ENCODE assay signal across 1 cellular context in genomic region chr7:127838816-127839415, GRCh38.
TF ChIP-seq lines count a peak whose summit lies in the region.

No MANE protein-coding gene starts in this region.

TF ChIP-seq in K562, 482 proteins besides CTCF, POLR2A, EP300 and RAD21 (continued from another document and continues in another):
- TF ChIP-seq COPS2 (conservative IDR thresholded peaks at IDR 0.05) = no peak
- TF ChIP-seq ZNF764 (CRISPR knock-in tag; IDR thresholded peaks at IDR 0.05; ENCODE audit: low read depth) = no peak
- TF ChIP-seq SAFB2 (IDR thresholded peaks at IDR 0.05; ENCODE audit: borderline replicate concordance, low read depth, low read length, severe bottlenecking) = no peak
- peak; percentile 78; the same call in 1 of the 2 replicates for TF ChIP-seq MEF2A (IDR thresholded peaks at IDR 0.05; ENCODE audit: control insufficient read depth, low read depth, low read length)
- peak in 1 of 2 experiments; percentile 91; a peak in 2 of 3 replicates for TF ChIP-seq CBX3 (IDR thresholded peaks at IDR 0.05; ENCODE audit: borderline replicate concordance in 1 of 2, low read length in 2 of 2)
- TF ChIP-seq ZNF507 (tag; conservative IDR thresholded peaks at IDR 0.05) = no peak
- peak; percentile 90 for TF ChIP-seq KLF16 (IDR thresholded peaks at IDR 0.05)
- no peak for TF ChIP-seq ZBTB49 (CRISPR knock-in tag; IDR thresholded peaks at IDR 0.05; ENCODE audit: borderline replicate concordance)
- no peak; the same call in 1 of the 2 replicates for TF ChIP-seq FOXP4 (CRISPR knock-in tag; IDR thresholded peaks at IDR 0.05; ENCODE audit: borderline replicate concordance)
- no peak for TF ChIP-seq ZNF143 (CRISPR knock-in tag; IDR thresholded peaks at IDR 0.05)
- TF ChIP-seq DEAF1 (CRISPR knock-in tag; IDR thresholded peaks at IDR 0.05) = 0 out of 2 replicates have a peak, but pooled peaks have one; percentile 9
- TF ChIP-seq ZNF384 (IDR thresholded peaks at IDR 0.05; ENCODE audit: low read depth, low read length) = no peak
- TF ChIP-seq ATF1 (CRISPR knock-in tag; IDR thresholded peaks at IDR 0.05) = no peak
- TF ChIP-seq ATF1 (tag; IDR thresholded peaks at IDR 0.05) = peak; percentile 56
- TF ChIP-seq ZNF318 (IDR thresholded peaks at IDR 0.05; ENCODE audit: borderline replicate concordance in 1 of 2, low read depth in 1 of 2) = no peak
- no peak for TF ChIP-seq ZNF77 (CRISPR knock-in tag; IDR thresholded peaks at IDR 0.05)
- TF ChIP-seq MTF1 (CRISPR knock-in tag; IDR thresholded peaks at IDR 0.05; ENCODE audit: borderline replicate concordance) = no peak
- no peak for TF ChIP-seq EZH2 (IDR thresholded peaks at IDR 0.05; ENCODE audit: borderline replicate concordance, low read depth, low read length)
- TF ChIP-seq SNRNP70 (optimal IDR thresholded peaks at IDR 0.05; ENCODE audit: low read depth, low read length) = no peak
- no peak for TF ChIP-seq EWSR1 (IDR thresholded peaks at IDR 0.05; ENCODE audit: borderline replicate concordance, low read depth, partially characterized antibody)
- TF ChIP-seq TEAD1 (CRISPR knock-in tag; IDR thresholded peaks at IDR 0.05) = peak in 1 of 2 experiments; percentile 61; a peak in 1 of 4 replicates
- TF ChIP-seq TSHZ1 (CRISPR knock-in tag; IDR thresholded peaks at IDR 0.05) = no peak
- TF ChIP-seq ZFPM2 (CRISPR knock-in tag; IDR thresholded peaks at IDR 0.05) = no peak
- no peak for TF ChIP-seq NR2F6 (CRISPR knock-in tag; IDR thresholded peaks at IDR 0.05)
- TF ChIP-seq MAFG (tag; conservative IDR thresholded peaks at IDR 0.05) = no peak
- no peak for TF ChIP-seq ELK1 (CRISPR knock-in tag; IDR thresholded peaks at IDR 0.05)
- no peak for TF ChIP-seq BRD4 (IDR thresholded peaks at IDR 0.05)
- TF ChIP-seq ZBTB5 (IDR thresholded peaks at IDR 0.05) = no peak
- peak; percentile 96 for TF ChIP-seq TCF3 (CRISPR knock-in tag; IDR thresholded peaks at IDR 0.05)
- no peak for TF ChIP-seq CBX5 (IDR thresholded peaks at IDR 0.05; ENCODE audit: borderline replicate concordance, low read depth)
- TF ChIP-seq HDAC1 (IDR thresholded peaks at IDR 0.05) = no peak
- TF ChIP-seq POLR2B (IDR thresholded peaks at IDR 0.05; ENCODE audit: low read depth, partially characterized antibody) = no peak
- no peak for TF ChIP-seq ZNF280A (IDR thresholded peaks at IDR 0.05; ENCODE audit: low read depth, partially characterized antibody)
- TF ChIP-seq MTA1 (IDR thresholded peaks at IDR 0.05; ENCODE audit: borderline replicate concordance) = no peak
- TF ChIP-seq ZNF436 (CRISPR knock-in tag; IDR thresholded peaks at IDR 0.05) = no peak
- TF ChIP-seq HNRNPH1 (optimal IDR thresholded peaks at IDR 0.05; ENCODE audit: low read depth, low read length) = no peak
- TF ChIP-seq ZNF124 (CRISPR knock-in tag; IDR thresholded peaks at IDR 0.05) = no peak
- TF ChIP-seq ZNF778 (CRISPR knock-in tag; IDR thresholded peaks at IDR 0.05) = no peak
- TF ChIP-seq SETDB1 (IDR thresholded peaks at IDR 0.05; ENCODE audit: low read length) = no peak
